ENCODE assay signal across 15 cellular contexts in genomic region chr9:124366476-124367220, GRCh38. TPM values are rescaled to one million over a fixed set of nuclear protein-coding genes. Genes with fewer than 3 reads are reported as not detected.
DNase-seq lines count a peak whose midpoint lies in the region; ATAC-seq and TF ChIP-seq lines count a peak whose summit lies in the region.
"Had no signal": no experiment of that assay in that cellular context is flagged by ENCODE, and none has a peak within 500 bp of the region (broad histone marks: within the 10 kb centered on the region; RNA-seq: fewer than 3 reads in every experiment).

No MANE protein-coding gene starts in this region.

- no peak overlapping the region for H3K27ac Mint-ChIP-seq in activated CD8-positive, alpha-beta T cell treated with anti-CD3 and anti-CD28 coated beads for 36 hours
- H3K27ac Mint-ChIP-seq in activated CD8-positive, alpha-beta T cell treated with anti-CD3 and anti-CD28 coated beads, Interleukin-2, amount 10 ng/mL, durations not matched to agents 7 days and 5 days, result no peak overlapping the region
- H3K27ac Mint-ChIP-seq: activated naive CD4-positive, alpha-beta T cell treated with anti-CD3 and anti-CD28 coated beads for 36 hours had no signal

- peaks cover 25% of the 10 kb centered on the region for H3K4me1 ChIP-seq in skeletal muscle satellite cell (ENCODE audit: control insufficient read depth, insufficient read depth, low read length)
- H3K4me1 ChIP-seq in adrenal gland (replicated peaks in 1 of 2), result peaks cover 0 to 4% of the 10 kb centered on the region in 2 donors
- H3K4me1 ChIP-seq: Caco-2, prostate gland had no signal

- H3K4me1 Mint-ChIP-seq in activated CD8-positive, alpha-beta T cell treated with anti-CD3 and anti-CD28 coated beads for 36 hours (ENCODE audit: low read depth), result peaks cover 40% of the 10 kb centered on the region
- H3K4me1 Mint-ChIP-seq in activated CD8-positive, alpha-beta T cell treated with anti-CD3 and anti-CD28 coated beads, Interleukin-2, amount 10 ng/mL, durations not matched to agents 7 days and 5 days (ENCODE audit: low read depth), result no peaks in the 10 kb centered on the region

- peak; percentile 27 for ATAC-seq in activated CD8-positive, alpha-beta T cell treated with anti-CD3 and anti-CD28 coated beads for 36 hours
- no peak for ATAC-seq in activated CD8-positive, alpha-beta T cell treated with anti-CD3 and anti-CD28 coated beads, Interleukin-2, amount 10 ng/mL, durations not matched to agents 7 days and 5 days

- peaks cover 5% of the 10 kb centered on the region for H3K36me3 ChIP-seq in skeletal muscle satellite cell (ENCODE audit: insufficient read depth, low read length)
- no peaks in the 10 kb centered on the region for H3K36me3 ChIP-seq in adrenal gland (replicated peaks in 1 of 2)
- H3K36me3 ChIP-seq: prostate gland had no signal

- H3K27ac ChIP-seq in adrenal gland, result no peak overlapping the region
- H3K27ac ChIP-seq: heart right ventricle, prostate gland had no signal

- H3K9me3 Mint-ChIP-seq in activated CD8-positive, alpha-beta T cell treated with anti-CD3 and anti-CD28 coated beads for 36 hours, result no peaks in the 10 kb centered on the region
- no peaks in the 10 kb centered on the region for H3K9me3 Mint-ChIP-seq in activated CD8-positive, alpha-beta T cell treated with anti-CD3 and anti-CD28 coated beads, Interleukin-2, amount 10 ng/mL, durations not matched to agents 7 days and 5 days (ENCODE audit: insufficient read depth)
- H3K9me3 Mint-ChIP-seq: activated naive CD4-positive, alpha-beta T cell treated with anti-CD3 and anti-CD28 coated beads for 36 hours had no signal

- no peak overlapping the region for H3K4me3 ChIP-seq in fibroblast of mammary gland (ENCODE audit: control insufficient read depth, low read depth, low read length)
- H3K4me3 ChIP-seq in skeletal muscle satellite cell (ENCODE audit: low read length), result peak overlapping the region; percentile 22
- H3K4me3 ChIP-seq in adrenal gland, result no peak overlapping the region
- H3K4me3 ChIP-seq: heart right ventricle, prostate gland had no signal

- intact Hi-C loops in activated CD8-positive, alpha-beta T cell treated with anti-CD3 and anti-CD28 coated beads for 36 hours (cut with micrococcal nuclease), result no loop called here
- intact Hi-C loops in adrenal gland (cut with DNase I), result no loop called here

- CTCF ChIA-PET in activated CD8-positive, alpha-beta T cell treated with anti-CD3 and anti-CD28 coated beads for 36 hours (lab: Charles Lee), result interaction anchor here (0.7 to 1.1 kb wide), 3 partner anchors 24 to 243 kb away, joined by 3 read pairs; no protein-coding TSS in a partner anchor
- CTCF ChIA-PET in activated CD8-positive, alpha-beta T cell treated with anti-CD3 and anti-CD28 coated beads, Interleukin-2, amount 10 ng/mL, durations not matched to agents 7 days and 5 days (lab: Charles Lee), result interaction anchor here (1.0 kb wide), 1 partner anchor 21 kb away, joined by 3 read pairs; no protein-coding TSS in a partner anchor

- no peak for DNase-seq in activated CD8-positive, alpha-beta T cell treated with anti-CD3 and anti-CD28 coated beads for 36 hours
- no peak for DNase-seq in activated CD8-positive, alpha-beta T cell treated with anti-CD3 and anti-CD28 coated beads, Interleukin-2, amount 10 ng/mL, durations not matched to agents 7 days and 5 days
- DNase-seq in RKO (ENCODE audit: low spot score) (peak; percentile 54), fibroblast of mammary gland (ENCODE audit: low read depth) (peak; percentile 73), NCI-H1436 treated with DMSO at 0.1 percent for 48 hours (lab: John Stamatoyannopoulos, UW) (no peak), adrenal gland (no peak)
- no peak for DNase-seq in activated CD4-positive, alpha-beta T cell treated with anti-CD3 and anti-CD28 coated beads, Interleukin-2, amount 50 U/mL, for 1 hour
- DNase-seq: activated naive CD4-positive, alpha-beta T cell treated with anti-CD3 and anti-CD28 coated beads for 36 hours; Caco-2; cerebellar nuclear complex; heart right ventricle; kidney glomerular epithelial cell; NCI-H1092 treated with DMSO at 0.1 percent for 48 hours had no signal

- POLR2A ChIA-PET in activated CD8-positive, alpha-beta T cell treated with anti-CD3 and anti-CD28 coated beads for 36 hours (lab: Charles Lee), result no interaction called here
- POLR2A ChIA-PET in activated CD8-positive, alpha-beta T cell treated with anti-CD3 and anti-CD28 coated beads, Interleukin-2, amount 10 ng/mL, durations not matched to agents 7 days and 5 days (lab: Charles Lee), result interaction anchor here (0.6 kb wide), 1 partner anchor 9 kb away, joined by 3 read pairs; no protein-coding TSS in a partner anchor

- no peaks in the 10 kb centered on the region for H3K9me3 ChIP-seq in skeletal muscle satellite cell (replicated peaks; ENCODE audit: low read length)
- no peaks in the 10 kb centered on the region for H3K9me3 ChIP-seq in adrenal gland (replicated peaks in 1 of 3)
- H3K9me3 ChIP-seq: Caco-2, heart right ventricle, prostate gland had no signal

- H3K4me3 Mint-ChIP-seq in activated CD8-positive, alpha-beta T cell treated with anti-CD3 and anti-CD28 coated beads for 36 hours, result no peak overlapping the region
- no peak overlapping the region for H3K4me3 Mint-ChIP-seq in activated CD8-positive, alpha-beta T cell treated with anti-CD3 and anti-CD28 coated beads, Interleukin-2, amount 10 ng/mL, durations not matched to agents 7 days and 5 days
- H3K4me3 Mint-ChIP-seq: activated naive CD4-positive, alpha-beta T cell treated with anti-CD3 and anti-CD28 coated beads for 36 hours had no signal

- no peak overlapping the region for H3K9ac ChIP-seq in skeletal muscle satellite cell (ENCODE audit: low read depth, low read length)

- WGBS in adrenal gland, 4 donors, result 86 to 88% (median 87%) methylated on average over 10 of the region's 10 CpGs

- no peak for TF ChIP-seq POLR2A in adrenal gland (IDR thresholded peaks at IDR 0.05)

- no peaks in the 10 kb centered on the region for H3K27me3 Mint-ChIP-seq in activated CD8-positive, alpha-beta T cell treated with anti-CD3 and anti-CD28 coated beads for 36 hours
- no peaks in the 10 kb centered on the region for H3K27me3 Mint-ChIP-seq in activated CD8-positive, alpha-beta T cell treated with anti-CD3 and anti-CD28 coated beads, Interleukin-2, amount 10 ng/mL, durations not matched to agents 7 days and 5 days (ENCODE audit: low read depth)

- H3K36me3 Mint-ChIP-seq in activated CD8-positive, alpha-beta T cell treated with anti-CD3 and anti-CD28 coated beads for 36 hours (ENCODE audit: low read depth), result peaks cover 6% of the 10 kb centered on the region
- H3K36me3 Mint-ChIP-seq in activated CD8-positive, alpha-beta T cell treated with anti-CD3 and anti-CD28 coated beads, Interleukin-2, amount 10 ng/mL, durations not matched to agents 7 days and 5 days (ENCODE audit: low read depth), result no peaks in the 10 kb centered on the region

- H3K4me2 ChIP-seq in skeletal muscle satellite cell (ENCODE audit: low read length), result peak overlapping the region; percentile 45

- no peak for TF ChIP-seq CTCF in activated CD8-positive, alpha-beta T cell treated with anti-CD3 and anti-CD28 coated beads for 36 hours (IDR thresholded peaks at IDR 0.05)
- TF ChIP-seq CTCF in fibroblast of mammary gland (conservative IDR thresholded peaks at IDR 0.05; ENCODE audit: control insufficient read depth, insufficient read depth, low read depth, low read length), result no peak
- no peak for TF ChIP-seq CTCF in adrenal gland (IDR thresholded peaks at IDR 0.05)

- H3K27me3 ChIP-seq in skeletal muscle satellite cell (ENCODE audit: control insufficient read depth, insufficient read depth, low read length), result no peaks in the 10 kb centered on the region
- no peaks in the 10 kb centered on the region for H3K27me3 ChIP-seq in adrenal gland
- H3K27me3 ChIP-seq: heart right ventricle had no signal

RNA-seq across cellular contexts. Expression of gene PSMB7, which starts 48.6 kb away (rescaled TPM):
- total RNA-seq in activated CD8-positive, alpha-beta T cell treated with anti-CD3 and anti-CD28 coated beads for 36 hours, result 100 to 1,000 TPM; 155 to 170 TPM
- 100 to 1,000 TPM; 114 to 119 TPM for total RNA-seq in activated CD8-positive, alpha-beta T cell treated with anti-CD3 and anti-CD28 coated beads, Interleukin-2, amount 10 ng/mL, durations not matched to agents 7 days and 5 days
- total RNA-seq in skeletal muscle satellite cell (2012; rRNA removed), result 244 and 299 TPM in 2 replicates
- total RNA-seq in adrenal gland, result 100 to 1,000 TPM; 107 to 258 (median 155) TPM
- polyA plus RNA-seq in adrenal gland, result 100 to 1,000 TPM; 132 to 376 (median 304) TPM

Comparison
In these comparisons a context has a peak if more than half of its experiments do, and no peak if none do; other contexts are left out.
1. DNase-seq: peak in RKO (single experiment) and fibroblast of mammary gland (single experiment); none in activated CD8-positive, alpha-beta T cell treated with anti-CD3 and anti-CD28 coated beads for 36 hours (single experiment), activated CD8-positive, alpha-beta T cell treated with anti-CD3 and anti-CD28 coated beads, Interleukin-2, amount 10 ng/mL, durations not matched to agents 7 days and 5 days (single experiment), NCI-H1436 treated with DMSO at 0.1 percent for 48 hours (single experiment), adrenal gland (0 of 7) and activated CD4-positive, alpha-beta T cell treated with anti-CD3 and anti-CD28 coated beads, Interleukin-2, amount 50 U/mL, for 1 hour (single experiment).